14 cellular contexts compared by ENCODE assay signal in genomic region chr3:20047940-20048339, GRCh38. TPM values are rescaled to one million over a fixed set of nuclear protein-coding genes. Genes with fewer than 3 reads are reported as not detected.
A peak's percentile ranks its signal among the peaks of the same experiment; 100 is the strongest.
DNase-seq lines count a peak whose midpoint lies in the region; ATAC-seq and TF ChIP-seq lines count a peak whose summit lies in the region.
"Had no signal": no experiment of that assay in that cellular context is flagged by ENCODE, and none has a peak within 500 bp of the region (broad histone marks: within the 10 kb centered on the region; RNA-seq: fewer than 3 reads in every experiment).

No MANE protein-coding gene starts in this region.

- POLR2A ChIA-PET in activated CD8-positive, alpha-beta T cell treated with anti-CD3 and anti-CD28 coated beads, Interleukin-2, amount 10 ng/mL, durations not matched to agents 7 days and 5 days (lab: Charles Lee) = no interaction called here

- H3K27me3 ChIP-seq in lower lobe of right lung (ENCODE audit: low read depth) = no peaks in the 10 kb centered on the region
- H3K27me3 ChIP-seq: MG63 had no signal

- TF ChIP-seq CTCF in lower lobe of right lung (IDR thresholded peaks at IDR 0.05) = no peak

- peak; percentile 17 to 60 for DNase-seq in NOMO-1 (lab: John Stamatoyannopoulos, UW; ENCODE audit: unreplicated experiment in 2 of 2)
- no peak for DNase-seq in NOMO-1 treated with dmso at 0.1 percent for 144 hours (lab: John Stamatoyannopoulos, UW; ENCODE audit: unreplicated experiment)
- DNase-seq in activated CD8-positive, alpha-beta T cell treated with anti-CD3 and anti-CD28 coated beads, Interleukin-2, amount 10 ng/mL, durations not matched to agents 7 days and 5 days = no peak
- no peak for DNase-seq in lower lobe of right lung
- no peak for DNase-seq in NCI-H1694 treated with DMSO at 0.1 percent for 48 hours (lab: John Stamatoyannopoulos, UW)
- DNase-seq in activated CD4-positive, CD25-positive, alpha-beta regulatory T cell (lab: John Stamatoyannopoulos, UW) = no peak
- no peak for DNase-seq in islet precursor cell
- DNase-seq: GDM1, MG63, NCI-H526 had no signal

- H3K36me3 Mint-ChIP-seq in activated CD8-positive, alpha-beta T cell treated with anti-CD3 and anti-CD28 coated beads, Interleukin-2, amount 10 ng/mL, durations not matched to agents 7 days and 5 days (ENCODE audit: low read depth) = peaks cover 61% of the 10 kb centered on the region

- ATAC-seq in activated CD8-positive, alpha-beta T cell treated with anti-CD3 and anti-CD28 coated beads, Interleukin-2, amount 10 ng/mL, durations not matched to agents 7 days and 5 days = no peak
- no peak for ATAC-seq in lower lobe of right lung

- H3K27ac Mint-ChIP-seq in activated CD8-positive, alpha-beta T cell treated with anti-CD3 and anti-CD28 coated beads, Interleukin-2, amount 10 ng/mL, durations not matched to agents 7 days and 5 days = peak overlapping the region; percentile 46

- no peaks in the 10 kb centered on the region for H3K27me3 Mint-ChIP-seq in activated CD8-positive, alpha-beta T cell treated with anti-CD3 and anti-CD28 coated beads, Interleukin-2, amount 10 ng/mL, durations not matched to agents 7 days and 5 days (ENCODE audit: low read depth)

- peak overlapping the region; percentile 48 for H3K27ac ChIP-seq in lower lobe of right lung
- peak overlapping the region; percentile 1 for H3K27ac ChIP-seq in temporal lobe (ENCODE audit: low read depth, low read length)
- H3K27ac ChIP-seq: SK-N-MC had no signal

- H3K9me3 Mint-ChIP-seq in activated CD8-positive, alpha-beta T cell treated with anti-CD3 and anti-CD28 coated beads, Interleukin-2, amount 10 ng/mL, durations not matched to agents 7 days and 5 days (ENCODE audit: insufficient read depth) = no peaks in the 10 kb centered on the region

- no peak overlapping the region for H3K4me3 ChIP-seq in lower lobe of right lung
- H3K4me3 ChIP-seq: MG63 had no signal

- H3K4me1 ChIP-seq in lower lobe of right lung = peaks cover 39% of the 10 kb centered on the region

- no peaks in the 10 kb centered on the region for H3K36me3 ChIP-seq in lower lobe of right lung
- H3K36me3 ChIP-seq: MG63 had no signal

- intact Hi-C loops in lower lobe of right lung (cut with DNase I) = no loop called here

- CTCF ChIA-PET in activated CD8-positive, alpha-beta T cell treated with anti-CD3 and anti-CD28 coated beads, Interleukin-2, amount 10 ng/mL, durations not matched to agents 7 days and 5 days (lab: Charles Lee) = no interaction called here

- H3K4me3 Mint-ChIP-seq in activated CD8-positive, alpha-beta T cell treated with anti-CD3 and anti-CD28 coated beads, Interleukin-2, amount 10 ng/mL, durations not matched to agents 7 days and 5 days = no peak overlapping the region

- H3K4me1 Mint-ChIP-seq in activated CD8-positive, alpha-beta T cell treated with anti-CD3 and anti-CD28 coated beads, Interleukin-2, amount 10 ng/mL, durations not matched to agents 7 days and 5 days (ENCODE audit: low read depth) = peaks cover 88% of the 10 kb centered on the region

- no peaks in the 10 kb centered on the region for H3K9me3 ChIP-seq in lower lobe of right lung
- H3K9me3 ChIP-seq: MG63 had no signal

RNA-seq across cellular contexts. Expression of gene KAT2B, which starts 7.7 kb away (rescaled TPM):
- total RNA-seq in activated CD8-positive, alpha-beta T cell treated with anti-CD3 and anti-CD28 coated beads, Interleukin-2, amount 10 ng/mL, durations not matched to agents 7 days and 5 days = 100 to 1,000 TPM; 112 to 120 TPM
- total RNA-seq in lower lobe of right lung = 41.4 TPM
- total RNA-seq in temporal lobe = 14.5 TPM

RNA-seq across cellular contexts. Expression of gene PP2D1, which starts 35.9 kb away (rescaled TPM):
- not detected for total RNA-seq in activated CD8-positive, alpha-beta T cell treated with anti-CD3 and anti-CD28 coated beads, Interleukin-2, amount 10 ng/mL, durations not matched to agents 7 days and 5 days
- total RNA-seq in lower lobe of right lung (not detected), temporal lobe (not detected)
- total RNA-seq: activated CD8-positive, alpha-beta memory T cell treated with anti-CD3 and anti-CD28 coated beads for 36 hours; urinary bladder had no signal

Comparison
In these comparisons a context has a peak if more than half of its experiments do, and no peak if none do; other contexts are left out.
1. DNase-seq: peak in NOMO-1 (2 of 2); none in NOMO-1 treated with dmso at 0.1 percent for 144 hours (single experiment), activated CD8-positive, alpha-beta T cell treated with anti-CD3 and anti-CD28 coated beads, Interleukin-2, amount 10 ng/mL, durations not matched to agents 7 days and 5 days (single experiment), lower lobe of right lung (single experiment), NCI-H1694 treated with DMSO at 0.1 percent for 48 hours (single experiment), activated CD4-positive, CD25-positive, alpha-beta regulatory T cell (0 of 4) and islet precursor cell (single experiment).